ENCODE assay signal across 11 cellular contexts in the genomic region with DNA sequence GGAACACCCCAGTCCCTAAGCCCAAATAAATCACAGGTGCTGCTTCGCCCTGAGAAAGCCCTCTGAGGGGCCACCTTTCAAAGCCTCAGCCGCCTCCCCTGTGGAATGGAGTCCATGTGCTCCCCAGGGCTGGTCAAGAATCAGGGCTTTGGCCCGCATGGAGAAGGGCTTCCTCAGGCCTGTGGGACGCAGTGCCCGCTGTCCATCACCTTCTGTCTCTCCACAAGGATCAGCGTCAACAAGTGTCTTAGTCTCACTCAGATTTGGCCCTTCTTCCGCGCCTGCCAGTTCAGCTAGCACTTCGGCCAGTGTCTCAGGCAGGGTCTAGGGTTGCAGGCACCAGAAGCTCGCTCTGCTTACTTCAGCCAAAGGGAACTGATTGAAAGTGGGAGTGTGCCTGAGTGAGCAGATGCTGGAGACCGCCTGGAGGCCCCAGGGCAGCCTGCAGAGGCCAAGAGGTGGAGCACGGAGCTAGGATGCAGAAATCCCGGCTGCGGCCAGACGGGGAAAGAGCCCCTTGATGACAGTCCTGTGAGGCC. TPM values are rescaled to one million over a fixed set of nuclear protein-coding genes. Genes with fewer than 3 reads are reported as not detected.
DNase-seq lines count a peak whose midpoint lies in the region; ATAC-seq and TF ChIP-seq lines count a peak whose summit lies in the region.
"Had no signal": no experiment of that assay in that cellular context is flagged by ENCODE, and none has a peak within 500 bp of the region (broad histone marks: within the 10 kb centered on the region; RNA-seq: fewer than 3 reads in every experiment).

No MANE protein-coding gene starts in this region.

- peak overlapping the region in 2 of 11 experiments; percentile 17 to 39; a peak in 4 of 22 replicates for H3K9ac ChIP-seq in BLaER1 treated with 17β-estradiol and CSF1 and Interleukin-3, amounts not matched to agents 10 nM and 100 nM
- no peak overlapping the region for H3K9ac ChIP-seq in H9 (ENCODE audit: extremely low read depth, insufficient read length, low read length)

- peaks cover 2 to 4% of the 10 kb centered on the region in 2 experiments; a peak in 1 of 4 replicates for H3K4me1 Mint-ChIP-seq in H9
- H3K4me1 Mint-ChIP-seq in naive thymus-derived CD4-positive, alpha-beta T cell, result peaks cover 20 to 52% (median 37%) of the 10 kb centered on the region in 7 donors

- no peak overlapping the region for H4K91ac ChIP-seq in H9 (ENCODE audit: insufficient read length, low read depth, low read length)

- peaks cover 26 to 48% (median 34%) of the 10 kb centered on the region in 10 experiments for H3K4me1 ChIP-seq in BLaER1 treated with 17β-estradiol and CSF1 and Interleukin-3, amounts not matched to agents 10 nM and 100 nM
- H3K4me1 ChIP-seq in H9 (ENCODE audit: insufficient read depth, low read length) (no peaks in the 10 kb centered on the region), aorta (ENCODE audit: control insufficient read depth in 1 of 2, insufficient read depth in 2 of 2, low read length in 2 of 2) (no peaks in the 10 kb centered on the region)
- peaks cover 8 to 16% of the 10 kb centered on the region in 2 donors for H3K4me1 ChIP-seq in naive thymus-derived CD4-positive, alpha-beta T cell (ENCODE audit: control insufficient read depth in 2 of 2, insufficient read depth in 2 of 2, low read length in 2 of 2)

- TF ChIP-seq CTCF in H9 (conservative IDR thresholded peaks at IDR 0.05), result no peak
- no peak for TF ChIP-seq CTCF in GM10266 (IDR thresholded peaks at IDR 0.05; ENCODE audit: control insufficient read depth, insufficient read depth, low read depth, missing control alignments)

- H2AFZ ChIP-seq in H9 (ENCODE audit: low read length), result no peak overlapping the region

- POLR2A ChIA-PET in naive thymus-derived CD4-positive, alpha-beta T cell (lab: Charles Lee), result interaction anchor here (7.4 kb wide), 1 partner anchor 14 kb away, joined by 135 read pairs; the partner anchor contains the start of gene HNRNPH1

- H3K4me2 ChIP-seq in BLaER1 treated with 17β-estradiol and CSF1 and Interleukin-3, amounts not matched to agents 10 nM and 100 nM, result peak overlapping the region in 6 of 11 experiments; percentile 40 to 66 (median 59); a peak in 9 of 22 replicates
- H3K4me2 ChIP-seq in H9 (ENCODE audit: insufficient read depth, insufficient read length, low read length), result no peak overlapping the region

- intact Hi-C loops in naive thymus-derived CD4-positive, alpha-beta T cell (cut with micrococcal nuclease), result no loop called here
- intact Hi-C loops in aorta (cut with DNase I), result no loop called here

- H2AK5ac ChIP-seq in H9 (ENCODE audit: insufficient read length, low read length), result no peak overlapping the region

- no peak overlapping the region for H3K18ac ChIP-seq in H9 (ENCODE audit: insufficient read length, low read depth, low read length)

- no CpG with 5 or more reads among the region's 15 CpGs for WGBS in H9 (ENCODE audit: extremely low coverage, insufficient read length, low lambda C conversion rate)
- 69 to 76% methylated on average over 15 of the region's 15 CpGs for WGBS in aorta, 2 donors

- no peak for DNase-seq in H9
- DNase-seq in caudate nucleus (lab: John Stamatoyannopoulos, UW), result peak in 1 of 61 donors; percentile 51
- no peak for DNase-seq in naive thymus-derived CD4-positive, alpha-beta T cell
- DNase-seq in SHP77 treated with DMSO at 0.1 percent for 48 hours (lab: John Stamatoyannopoulos, UW), result no peak
- no peak for DNase-seq in GM10266 (ENCODE audit: extremely low spot score)
- no peak for DNase-seq in aorta
- DNase-seq: effector CD8-positive, alpha-beta T cell; T-helper 9 cell had no signal

- CTCF ChIA-PET in naive thymus-derived CD4-positive, alpha-beta T cell (lab: Charles Lee), result interaction anchor here (0.6 kb wide), 1 partner anchor 306 kb away, joined by 5 read pairs; no protein-coding TSS in a partner anchor

- H2BK20ac ChIP-seq in H9 (ENCODE audit: low read depth, low read length, poor library complexity, severe bottlenecking), result no peak overlapping the region

- H3K23me2 ChIP-seq in H9 (ENCODE audit: insufficient read length, low read depth, low read length, poor library complexity, severe bottlenecking), result no peaks in the 10 kb centered on the region

- no peak overlapping the region for H3K4me3 Mint-ChIP-seq in H9
- peak overlapping the region in 1 of 10 donors; percentile 27 for H3K4me3 Mint-ChIP-seq in naive thymus-derived CD4-positive, alpha-beta T cell

- H3K4me3 ChIP-seq in BLaER1 treated with 17β-estradiol and CSF1 and Interleukin-3, amounts not matched to agents 10 nM and 100 nM, result no peak overlapping the region
- H3K4me3 ChIP-seq in naive thymus-derived CD4-positive, alpha-beta T cell (ENCODE audit: low read length), result no peak overlapping the region
- H3K4me3 ChIP-seq in aorta (ENCODE audit: low read length in 2 of 2), result no peak overlapping the region
- H3K4me3 ChIP-seq: upper lobe of left lung had no signal

- H3K4ac ChIP-seq in H9 (ENCODE audit: low read depth, low read length), result no peak overlapping the region

- H3K9me3 Mint-ChIP-seq in H9, result no peaks in the 10 kb centered on the region
- H3K9me3 Mint-ChIP-seq in naive thymus-derived CD4-positive, alpha-beta T cell, result no peaks in the 10 kb centered on the region

- no peaks in the 10 kb centered on the region for H3K27me3 ChIP-seq in BLaER1 treated with 17β-estradiol and CSF1 and Interleukin-3, amounts not matched to agents 10 nM and 100 nM
- H3K27me3 ChIP-seq in H9 (ENCODE audit: insufficient read depth, low read length) (no peaks in the 10 kb centered on the region), aorta (ENCODE audit: control insufficient read depth in 1 of 2, insufficient read depth in 2 of 2, low read length in 1 of 2) (no peaks in the 10 kb centered on the region)
- H3K27me3 ChIP-seq in naive thymus-derived CD4-positive, alpha-beta T cell (ENCODE audit: control insufficient read depth in 2 of 2, insufficient read depth in 2 of 2, low read length in 2 of 2), result no peaks in the 10 kb centered on the region
- H3K27me3 ChIP-seq: upper lobe of left lung had no signal

- peaks cover 56 to 87% (median 73%) of the 10 kb centered on the region in 11 experiments for H4K20me1 ChIP-seq in BLaER1 treated with 17β-estradiol and CSF1 and Interleukin-3, amounts not matched to agents 10 nM and 100 nM
- no peaks in the 10 kb centered on the region for H4K20me1 ChIP-seq in H9 (ENCODE audit: control insufficient read depth, insufficient read depth, insufficient read length)

- no peaks in the 10 kb centered on the region for H3K9me3 ChIP-seq in BLaER1 treated with 17β-estradiol and CSF1 and Interleukin-3, amounts not matched to agents 10 nM and 100 nM (replicated peaks in 1 of 11)
- no peaks in the 10 kb centered on the region for H3K9me3 ChIP-seq in H9 (ENCODE audit: control insufficient read depth, low read depth, low read length)
- no peaks in the 10 kb centered on the region for H3K9me3 ChIP-seq in naive thymus-derived CD4-positive, alpha-beta T cell (ENCODE audit: control insufficient read depth in 2 of 3, low read length in 3 of 3)
- no peaks in the 10 kb centered on the region for H3K9me3 ChIP-seq in aorta (ENCODE audit: control insufficient read depth, low read length)
- H3K9me3 ChIP-seq: upper lobe of left lung had no signal

- peaks cover 66 to 99% (median 84%) of the 10 kb centered on the region in 11 experiments for H3K36me3 ChIP-seq in BLaER1 treated with 17β-estradiol and CSF1 and Interleukin-3, amounts not matched to agents 10 nM and 100 nM
- H3K36me3 ChIP-seq in naive thymus-derived CD4-positive, alpha-beta T cell (ENCODE audit: control insufficient read depth in 2 of 3, insufficient read depth in 3 of 3, low read length in 3 of 3), result peaks cover 0 to 81% (median 18%) of the 10 kb centered on the region in 3 experiments
- H3K36me3 ChIP-seq in aorta (ENCODE audit: control insufficient read depth in 1 of 2, insufficient read depth in 2 of 2, low read length in 1 of 2), result peaks cover 4 to 16% of the 10 kb centered on the region in 2 donors

- H3K36me3 Mint-ChIP-seq in H9 (ENCODE audit: insufficient read depth in 1 of 3, low read depth in 3 of 3), result peaks cover 23 to 93% (median 68%) of the 10 kb centered on the region in 3 experiments
- H3K36me3 Mint-ChIP-seq in naive thymus-derived CD4-positive, alpha-beta T cell, result peaks cover 9 to 35% (median 20%) of the 10 kb centered on the region in 5 donors

- no peak overlapping the region for H3K27ac ChIP-seq in BLaER1 treated with 17β-estradiol and CSF1 and Interleukin-3, amounts not matched to agents 10 nM and 100 nM
- H3K27ac ChIP-seq in H9 (ENCODE audit: insufficient read length, low read depth, low read length) (no peak overlapping the region), caudate nucleus (ENCODE audit: low read depth, low read length) (peak overlapping the region; percentile 67), aorta (ENCODE audit: low read depth in 1 of 2, low read length in 2 of 2) (no peak overlapping the region)
- no peak overlapping the region for H3K27ac ChIP-seq in naive thymus-derived CD4-positive, alpha-beta T cell (ENCODE audit: low read depth, low read length)

- H3K79me2 ChIP-seq in H9 (ENCODE audit: insufficient read depth, low read length), result no peaks in the 10 kb centered on the region

- no peak overlapping the region for H2BK5ac ChIP-seq in H9 (ENCODE audit: insufficient read length, low read length)

- H2BK12ac ChIP-seq in H9 (ENCODE audit: insufficient read length, low read depth, low read length), result no peak overlapping the region

- no peak overlapping the region for H4K5ac ChIP-seq in H9 (ENCODE audit: insufficient read length, low read depth, low read length)

- no peaks in the 10 kb centered on the region for H3K79me1 ChIP-seq in H9 (ENCODE audit: insufficient read depth, low read depth, low read length, poor library complexity, severe bottlenecking)

- H3K27me3 Mint-ChIP-seq in H9 (ENCODE audit: low read depth), result peaks cover 1% of the 10 kb centered on the region
- H3K27me3 Mint-ChIP-seq in naive thymus-derived CD4-positive, alpha-beta T cell, result no peaks in the 10 kb centered on the region

- no peak overlapping the region for H4K8ac ChIP-seq in H9 (replicated peaks; ENCODE audit: insufficient read length, low read depth, low read length)

- no peak overlapping the region for H3K14ac ChIP-seq in H9 (ENCODE audit: insufficient read depth, low read length)

- peak overlapping the region in 2 of 3 experiments; percentile 49 to 92; a peak in 4 of 7 replicates for H3K27ac Mint-ChIP-seq in H9
- H3K27ac Mint-ChIP-seq in naive thymus-derived CD4-positive, alpha-beta T cell, result peak overlapping the region in 5 of 9 donors; percentile 60 to 80 (median 63)

- H2BK15ac ChIP-seq in H9 (ENCODE audit: low read depth, low read length), result no peak overlapping the region

- no peak for ATAC-seq in naive thymus-derived CD4-positive, alpha-beta T cell
- ATAC-seq in GM19035 (IDR thresholded peaks at IDR 0.05; ENCODE audit: unreplicated experiment) (no peak), aorta (ENCODE audit: low FRiP score) (no peak)

- H3T11ph ChIP-seq in H9 (ENCODE audit: low read length), result no peak overlapping the region

- no peak overlapping the region for H2BK120ac ChIP-seq in H9 (ENCODE audit: low read depth, low read length, poor library complexity, severe bottlenecking)

- H3K56ac ChIP-seq in H9 (ENCODE audit: insufficient read length, low read depth, low read length), result no peak overlapping the region

- H3K23ac ChIP-seq in H9 (ENCODE audit: insufficient read length, low read depth, low read length), result no peak overlapping the region

RNA-seq across cellular contexts. Expression of gene HNRNPH1, which starts 16.5 kb away (rescaled TPM):
- 1,042 and 1,066 TPM in 2 replicates for total RNA-seq in H9 (2021)
- total RNA-seq in naive thymus-derived CD4-positive, alpha-beta T cell, result 1,000 to 10,000 TPM; 1,010 to 2,239 (median 1,692) TPM
- polyA plus RNA-seq in naive thymus-derived CD4-positive, alpha-beta T cell, result 100 to 1,000 TPM; 120 to 141 TPM
- total RNA-seq in aorta, result 100 to 1,000 TPM; 523 to 680 TPM
- 100 to 1,000 TPM; 141 to 285 TPM for polyA plus RNA-seq in aorta

RNA-seq across cellular contexts. Expression of gene RUFY1, which starts 56.6 kb away (rescaled TPM):
- total RNA-seq in H9 (2021), result 45.7 and 47.8 TPM in 2 replicates
- total RNA-seq in naive thymus-derived CD4-positive, alpha-beta T cell, result 10 to 100 TPM; 31.8 to 63.0 (median 52.3) TPM
- polyA plus RNA-seq in naive thymus-derived CD4-positive, alpha-beta T cell, result 10 to 100 TPM; 21.0 to 34.6 TPM
- 10 to 100 TPM; 35.4 to 51.9 TPM for total RNA-seq in aorta
- 10 to 100 TPM; 26.8 to 27.9 TPM for polyA plus RNA-seq in aorta
